ENCODE assay signal across 29 cellular contexts in the genomic region with DNA sequence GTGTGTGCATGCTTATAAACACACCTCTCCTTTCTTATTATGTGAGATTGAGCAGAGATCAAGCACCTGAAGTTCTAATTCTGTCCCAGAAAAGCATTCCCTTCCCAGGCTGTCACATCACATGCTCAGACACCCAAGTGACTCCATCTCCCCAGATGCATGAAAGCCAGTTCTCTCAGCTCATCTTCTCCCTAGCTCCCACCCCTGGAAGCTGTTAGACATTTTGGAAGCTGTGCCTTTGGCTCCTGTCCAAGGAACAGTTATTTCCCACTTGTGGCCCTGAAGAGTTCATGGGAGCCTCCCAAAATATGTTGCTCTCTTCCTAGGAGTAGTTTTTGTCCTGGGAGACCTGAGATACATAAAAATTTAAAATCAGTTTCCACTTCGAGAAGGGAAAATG.
DNase-seq lines count a peak whose midpoint lies in the region; ATAC-seq, FAIRE-seq and TF ChIP-seq lines count a peak whose summit lies in the region.
"Had no signal": no experiment of that assay in that cellular context is flagged by ENCODE, and none has a peak within 500 bp of the region (broad histone marks: within the 10 kb centered on the region; RNA-seq: fewer than 3 reads in every experiment).

No MANE protein-coding gene starts in this region.

- no peak for TF ChIP-seq POLR2A in gastroesophageal sphincter (IDR thresholded peaks at IDR 0.05)

- ATAC-seq in gastroesophageal sphincter (no peak), pancreas (no peak), HG03460 (IDR thresholded peaks at IDR 0.05; ENCODE audit: unreplicated experiment) (no peak)
- ATAC-seq: PC-3; stimulated activated effector memory CD8-positive, alpha-beta T cell treated with anti-CD3 and anti-CD28 coated beads, Interleukin-12 subunit alpha, Interleukin-12 subunit beta, amount 100 ng/mL, for 72 hours had no signal

- CTCF ChIA-PET in A673 (lab: Charles Lee): no interaction called here

- H2BK12ac ChIP-seq in neuronal stem cell (ENCODE audit: low read length): no peak overlapping the region

- no peak overlapping the region for H3K4me3 ChIP-seq in A673 (ENCODE audit: low read depth, low read length, poor library complexity, severe bottlenecking)
- H3K4me3 ChIP-seq in gastroesophageal sphincter: no peak overlapping the region
- H3K4me3 ChIP-seq in osteoblast (ENCODE audit: insufficient read depth, low read length): no peak overlapping the region
- H3K4me3 ChIP-seq in pancreas: no peak overlapping the region
- no peak overlapping the region for H3K4me3 ChIP-seq in neuronal stem cell (ENCODE audit: low read length in 2 of 2)
- H3K4me3 ChIP-seq: BLaER1, colonic mucosa, HAP-1, upper lobe of left lung had no signal

- no TSS peak for BruUV-seq in A673 (replicated peaks; lab: Mats Ljungman, UMichigan)

- H3K27ac ChIP-seq in A673 (ENCODE audit: low read depth, low read length, poor library complexity, severe bottlenecking): no peak overlapping the region
- H3K27ac ChIP-seq in gastroesophageal sphincter: peak overlapping the region in 3 of 4 donors; percentile 10 to 41 (median 40)
- peak overlapping the region; percentile 80 for H3K27ac ChIP-seq in osteoblast (ENCODE audit: low read depth, low read length)
- no peak overlapping the region for H3K27ac ChIP-seq in pancreas
- no peak overlapping the region for H3K27ac ChIP-seq in neuronal stem cell (replicated peaks; ENCODE audit: low read length)
- H3K27ac ChIP-seq: BLaER1, colonic mucosa had no signal

- POLR2A ChIA-PET in A673 (lab: Charles Lee; ENCODE audit: low non-redundant PET): no interaction called here

- DNase-seq in A673 (ENCODE audit: low spot score) (peak; percentile 18), HS-27A (ENCODE audit: low read depth) (peak; percentile 7), osteoblast (ENCODE audit: insufficient read length, low spot score, missing footprints) (no peak), pancreas (no peak), neuronal stem cell (ENCODE audit: low spot score) (no peak), DMS53 treated with DMSO at 0.1 percent for 48 hours (lab: John Stamatoyannopoulos, UW; ENCODE audit: unreplicated experiment) (no peak)
- DNase-seq: activated B cell treated with CpG ODN at 0.5 μM for 24 hours; activated CD4-positive, alpha-beta T cell treated with anti-CD3 and anti-CD28 coated beads, Interleukin-2, amount 50 U/mL, for 1 hour; activated naive CD4-positive, alpha-beta T cell treated with anti-CD3 and anti-CD28 coated beads for 36 hours; colonic mucosa; DMS79; effector CD8-positive, alpha-beta T cell; KG1; MM.1S; naive B cell; NCI-H1436 treated with DMSO at 0.1 percent for 48 hours; NCI-H2107; NCI-H446 treated with DMSO at 0.1 percent for 48 hours; PC-3; stimulated activated CD4-positive, alpha-beta T cell treated with anti-CD3 and anti-CD28 coated beads, Interleukin-4, amount 100 ng/mL, for 1 hour; T-helper 1 cell; upper lobe of left lung had no signal

- H3K14ac ChIP-seq in neuronal stem cell (ENCODE audit: low read length): no peak overlapping the region

- H3K23ac ChIP-seq in neuronal stem cell (ENCODE audit: low read depth, low read length, poor library complexity): no peak overlapping the region

- TF ChIP-seq CTCF in A673 (conservative IDR thresholded peaks at IDR 0.05; ENCODE audit: low read depth, low read length) (no peak), gastroesophageal sphincter (IDR thresholded peaks at IDR 0.05) (no peak), osteoblast (IDR thresholded peaks at IDR 0.05; ENCODE audit: extremely low read depth, low read depth, low read length) (no peak), pancreas (IDR thresholded peaks at IDR 0.05) (no peak)

- H2BK5ac ChIP-seq in neuronal stem cell (ENCODE audit: low read length): no peak overlapping the region

- no peak overlapping the region for H3K18ac ChIP-seq in neuronal stem cell (ENCODE audit: low read length)

- no peak for FAIRE-seq in pancreas (lab: Jason Lieb, UNC)
- FAIRE-seq: HTR-8/SVneo had no signal

- H3K27me3 ChIP-seq in A673 (replicated peaks; ENCODE audit: insufficient read depth, low read depth, low read length, poor library complexity) (no peaks in the 10 kb centered on the region), gastroesophageal sphincter (no peaks in the 10 kb centered on the region), osteoblast (ENCODE audit: insufficient read depth, low read length) (no peaks in the 10 kb centered on the region), pancreas (no peaks in the 10 kb centered on the region), neuronal stem cell (ENCODE audit: control insufficient read depth in 3 of 3, insufficient read depth in 3 of 3, low read depth in 1 of 3, low read length in 3 of 3) (no peaks in the 10 kb centered on the region)
- H3K27me3 ChIP-seq: BLaER1, brain microvascular endothelial cell, colonic mucosa, upper lobe of left lung had no signal

- no peak overlapping the region for H2AK5ac ChIP-seq in neuronal stem cell (ENCODE audit: low read depth, low read length)

- no peaks in the 10 kb centered on the region for H3K79me1 ChIP-seq in neuronal stem cell (ENCODE audit: low read depth, low read length)

- no peak overlapping the region for H3K4me2 ChIP-seq in osteoblast (ENCODE audit: insufficient read depth, low read length)
- no peak overlapping the region for H3K4me2 ChIP-seq in neuronal stem cell (ENCODE audit: insufficient read depth, low read length, poor library complexity, severe bottlenecking)
- H3K4me2 ChIP-seq: BLaER1 had no signal

- H2BK15ac ChIP-seq in neuronal stem cell (ENCODE audit: low read length): no peak overlapping the region

- H2AFZ ChIP-seq in osteoblast (ENCODE audit: low read length): no peak overlapping the region
- H2AFZ ChIP-seq in neuronal stem cell (ENCODE audit: low read length): no peak overlapping the region

- TF ChIP-seq EP300 in gastroesophageal sphincter (IDR thresholded peaks at IDR 0.05): no peak

- H4K20me1 ChIP-seq in osteoblast (ENCODE audit: insufficient read depth, low read length): no peaks in the 10 kb centered on the region
- H4K20me1 ChIP-seq: BLaER1 had no signal

- H3K36me3 ChIP-seq in A673 (ENCODE audit: insufficient read depth, low read length, poor library complexity, severe bottlenecking) (no peaks in the 10 kb centered on the region), gastroesophageal sphincter (no peaks in the 10 kb centered on the region), osteoblast (ENCODE audit: insufficient read depth, low read length) (no peaks in the 10 kb centered on the region), pancreas (no peaks in the 10 kb centered on the region), neuronal stem cell (replicated peaks in 1 of 2; ENCODE audit: control insufficient read depth in 2 of 2, insufficient read depth in 2 of 2, low read length in 2 of 2) (no peaks in the 10 kb centered on the region)
- H3K36me3 ChIP-seq: BLaER1, brain microvascular endothelial cell, colonic mucosa, HAP-1, upper lobe of left lung had no signal

- no peak overlapping the region for H3K4ac ChIP-seq in neuronal stem cell (ENCODE audit: low read length)

- H4K8ac ChIP-seq in neuronal stem cell (ENCODE audit: low read depth, low read length): no peak overlapping the region

- H2BK120ac ChIP-seq in neuronal stem cell (ENCODE audit: low read depth, low read length): no peak overlapping the region

- no peaks in the 10 kb centered on the region for H3K9me3 ChIP-seq in A673 (ENCODE audit: low read depth, low read length, poor library complexity, severe bottlenecking)
- peaks cover 0 to 9% (median 0%) of the 10 kb centered on the region in 3 donors for H3K9me3 ChIP-seq in gastroesophageal sphincter
- H3K9me3 ChIP-seq in osteoblast (ENCODE audit: low read depth, low read length): peaks cover 2% of the 10 kb centered on the region
- no peaks in the 10 kb centered on the region for H3K9me3 ChIP-seq in pancreas
- no peaks in the 10 kb centered on the region for H3K9me3 ChIP-seq in neuronal stem cell (replicated peaks in 1 of 2; ENCODE audit: control insufficient read depth in 2 of 2, insufficient read depth in 1 of 2, low read depth in 1 of 2, low read length in 2 of 2)
- H3K9me3 ChIP-seq: colonic mucosa, HAP-1, upper lobe of left lung had no signal

- H3K9ac ChIP-seq in neuronal stem cell (ENCODE audit: low read depth, low read length, poor library complexity): no peak overlapping the region
- H3K9ac ChIP-seq: BLaER1 had no signal

- H3K4me1 ChIP-seq in A673 (ENCODE audit: insufficient read depth, low read length, poor library complexity, severe bottlenecking): no peaks in the 10 kb centered on the region
- H3K4me1 ChIP-seq in gastroesophageal sphincter: peaks cover 8 to 25% (median 10%) of the 10 kb centered on the region in 3 donors
- H3K4me1 ChIP-seq in osteoblast (ENCODE audit: insufficient read depth, low read length): peaks cover 32% of the 10 kb centered on the region
- no peaks in the 10 kb centered on the region for H3K4me1 ChIP-seq in pancreas
- peaks cover 0 to 1% of the 10 kb centered on the region in 2 donors for H3K4me1 ChIP-seq in neuronal stem cell (ENCODE audit: control insufficient read depth in 2 of 2, insufficient read depth in 1 of 2, low read depth in 1 of 2, low read length in 2 of 2)
- H3K4me1 ChIP-seq: BLaER1, colonic mucosa, HAP-1, upper lobe of left lung had no signal

- WGBS in gastroesophageal sphincter (ENCODE audit: low coverage in 1 of 2), 2 donors: 0 to 41% methylated on average over 1 of the region's 1 CpG
- 49 to 65% methylated on average over 1 of the region's 1 CpG for WGBS in pancreas, 2 donors
- no CpG with 5 or more reads among the region's 1 CpG for WGBS in neuronal stem cell (ENCODE audit: extremely low coverage in 2 of 2, insufficient read length in 2 of 2, insufficient replicate concordance in 1 of 2), 2 donors

- H3K79me2 ChIP-seq in osteoblast (ENCODE audit: insufficient read depth, low read length): no peaks in the 10 kb centered on the region

- H4K91ac ChIP-seq in neuronal stem cell (ENCODE audit: low read depth, low read length, poor library complexity): no peak overlapping the region

- intact Hi-C loops in A673 (cut with micrococcal nuclease; ENCODE audit: unreplicated experiment) (loop anchor here (10.0 kb wide), 1 partner anchor 216 kb away; no protein-coding TSS in a partner anchor), pancreas (cut with DNase I) (no loop called here)

Comparison
In these comparisons a context has a peak if more than half of its experiments do, and no peak if none do; other contexts are left out.
1. DNase-seq: peak in A673 (single experiment) and HS-27A (single experiment); none in osteoblast (single experiment), pancreas (0 of 6), neuronal stem cell (single experiment) and DMS53 treated with DMSO at 0.1 percent for 48 hours (single experiment).
2. H3K27ac ChIP-seq: peak in gastroesophageal sphincter (3 of 4) and osteoblast (single experiment); none in A673 (single experiment), pancreas (0 of 4) and neuronal stem cell (single experiment).